In the genomic region with DNA sequence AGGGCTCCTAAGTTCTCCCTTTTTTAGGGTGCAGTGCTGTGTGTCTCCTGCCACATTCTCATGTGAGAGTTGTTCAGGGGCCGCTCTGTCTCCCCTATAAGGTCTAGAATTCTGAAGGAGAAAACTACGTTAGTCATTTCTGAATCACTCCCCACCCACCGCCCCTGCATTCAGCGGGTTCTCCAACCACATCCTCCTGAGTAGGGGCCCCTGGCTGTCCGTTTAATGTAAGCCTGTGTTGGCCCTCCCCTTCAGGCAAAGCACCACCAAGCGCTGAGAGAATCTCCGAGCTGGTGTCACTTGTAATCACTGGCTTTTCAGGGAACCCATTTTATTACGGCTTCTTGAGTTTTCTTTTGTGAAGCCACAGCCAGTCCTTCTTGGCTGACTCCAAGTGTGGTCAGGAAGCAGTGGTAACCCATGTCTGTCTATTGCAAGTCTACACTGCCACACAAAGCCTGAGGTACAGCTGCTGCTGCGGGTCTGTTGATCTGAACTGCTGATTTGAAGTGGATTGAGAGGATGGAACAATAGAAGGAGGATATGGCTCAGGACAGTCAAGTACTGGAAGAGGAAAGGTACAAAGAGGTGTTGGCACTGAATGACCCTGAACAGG, we compare ENCODE assay signal across 8 cellular contexts. TPM values are rescaled to one million over a fixed set of nuclear protein-coding genes. Genes with fewer than 3 reads are reported as not detected.
DNase-seq lines count a peak whose midpoint lies in the region; ATAC-seq and TF ChIP-seq lines count a peak whose summit lies in the region.

No MANE protein-coding gene starts in this region.

- TF ChIP-seq CTCF in uterus (IDR thresholded peaks at IDR 0.05) = no peak

- no peaks in the 10 kb centered on the region for H3K4me1 ChIP-seq in uterus

- H3K27ac ChIP-seq in uterus = no peak overlapping the region

- peak; percentile 66 to 75 for DNase-seq in activated CD4-positive, alpha-beta T cell treated with anti-CD3 and anti-CD28 coated beads for 4 hours
- DNase-seq in hepatic stellate cell (ENCODE audit: low spot score) = peak; percentile 25
- no peak for DNase-seq in NCI-H2171 treated with DMSO at 0.1 percent for 48 hours (lab: John Stamatoyannopoulos, UW)
- DNase-seq in NCI-H1694 treated with DMSO at 0.1 percent for 48 hours (lab: John Stamatoyannopoulos, UW) = no peak
- DNase-seq in uterus = no peak
- DNase-seq in hippocampal formation (lab: John Stamatoyannopoulos, UW) = no peak

- intact Hi-C loops in uterus (cut with DNase I; ENCODE audit: low total_unique reads) = no loop called here

- ATAC-seq in GM19397 (IDR thresholded peaks at IDR 0.05; ENCODE audit: unreplicated experiment) (peak; percentile 79), HG03354 (IDR thresholded peaks at IDR 0.05; ENCODE audit: poor library complexity, severe bottlenecking, unreplicated experiment) (peak; percentile 93)

- H3K9me3 ChIP-seq in uterus = no peaks in the 10 kb centered on the region

- no peaks in the 10 kb centered on the region for H3K27me3 ChIP-seq in uterus

- no peaks in the 10 kb centered on the region for H3K36me3 ChIP-seq in uterus

- no peak for TF ChIP-seq POLR2A in uterus (IDR thresholded peaks at IDR 0.05)

- H3K4me3 ChIP-seq in uterus = no peak overlapping the region

RNA-seq across cellular contexts. Expression of gene LCT, which starts 16.9 kb away (rescaled TPM):
- total RNA-seq in uterus = under 1 TPM in 1 of 4 donors, not detected in 3; 0.07 TPM

RNA-seq across cellular contexts. Expression of gene MCM6, which starts 56.1 kb away (rescaled TPM):
- 10 to 100 TPM in 2 of 4 donors, 1 to 10 TPM in 2; 2.3 to 37.4 (median 9.6) TPM for total RNA-seq in uterus

Comparison
In these comparisons a context has a peak if more than half of its experiments do, and no peak if none do; other contexts are left out.
1. DNase-seq: peak in activated CD4-positive, alpha-beta T cell treated with anti-CD3 and anti-CD28 coated beads for 4 hours (2 of 2) and hepatic stellate cell (single experiment); none in NCI-H2171 treated with DMSO at 0.1 percent for 48 hours (single experiment), NCI-H1694 treated with DMSO at 0.1 percent for 48 hours (single experiment), uterus (0 of 2) and hippocampal formation (0 of 2).